ENCODE assay signal across 8 cellular contexts in genomic region chr2:32135409-32135808, GRCh38. TPM values are rescaled to one million over a fixed set of nuclear protein-coding genes. Genes with fewer than 3 reads are reported as not detected.
DNase-seq lines count a peak whose midpoint lies in the region; ATAC-seq and TF ChIP-seq lines count a peak whose summit lies in the region.

No MANE protein-coding gene starts in this region.

- WGBS in upper lobe of left lung, 2 donors: 88 to 93% methylated on average over 8 of the region's 8 CpGs

- H3K27ac Mint-ChIP-seq in CD14-positive monocyte: peak overlapping the region; percentile 46 to 85 (median 69)
- peak overlapping the region; percentile 94 for H3K27ac Mint-ChIP-seq in GM23338

- H3K4me1 ChIP-seq in GM23338 (ENCODE audit: insufficient read depth): no peaks in the 10 kb centered on the region
- no peaks in the 10 kb centered on the region for H3K4me1 ChIP-seq in upper lobe of left lung

- intact Hi-C loops in CD14-positive monocyte (cut with micrococcal nuclease): loop anchor here in 1 of 2 donors (10.0 kb wide), 1 partner anchor 71 kb away; the partner anchor contains the start of gene SPAST

- H3K9ac ChIP-seq in SK-N-MC (ENCODE audit: insufficient read length): no peak overlapping the region

- no peak for DNase-seq in CD14-positive monocyte (ENCODE audit: low spot score)
- DNase-seq in GM23338 (ENCODE audit: low spot score): peak; percentile 65
- DNase-seq in SK-N-MC (ENCODE audit: low read depth, low spot score): no peak
- DNase-seq in glomerular endothelial cell (ENCODE audit: extremely low read depth, low read depth, low spot score): peak; percentile 52
- no peak for DNase-seq in upper lobe of left lung
- no peak for DNase-seq in T-helper 9 cell

- no peaks in the 10 kb centered on the region for H3K79me2 ChIP-seq in GM23338 (replicated peaks; ENCODE audit: insufficient read depth)

- H2AFZ ChIP-seq in GM23338: no peak overlapping the region

- H3K36me3 ChIP-seq in GM23338 (ENCODE audit: insufficient read depth): no peaks in the 10 kb centered on the region
- H3K36me3 ChIP-seq in SK-N-MC (ENCODE audit: insufficient read depth, low read length): peaks cover 36% of the 10 kb centered on the region
- peaks cover 5 to 53% (median 9%) of the 10 kb centered on the region in 4 donors for H3K36me3 ChIP-seq in upper lobe of left lung

- H3K4me3 Mint-ChIP-seq in CD14-positive monocyte (no peak overlapping the region), GM23338 (no peak overlapping the region)

- no peak overlapping the region for H3K4me2 ChIP-seq in GM23338

- H3K4me3 ChIP-seq in GM23338 (no peak overlapping the region), SK-N-MC (no peak overlapping the region), upper lobe of left lung (no peak overlapping the region)

- no peak overlapping the region for H3K27ac ChIP-seq in GM23338 (ENCODE audit: low read depth)
- H3K27ac ChIP-seq in SK-N-MC: peak overlapping the region; percentile 79; the same call in 1 of the 2 replicates
- H3K27ac ChIP-seq in upper lobe of left lung: no peak overlapping the region

- peak; percentile 42 for TF ChIP-seq CTCF in CD14-positive monocyte (IDR thresholded peaks at IDR 0.05)
- TF ChIP-seq CTCF in GM23338 (conservative IDR thresholded peaks at IDR 0.05; ENCODE audit: low read depth in 2 of 2): peak in 1 of 2 experiments; percentile 49; a peak in 3 of 4 replicates
- TF ChIP-seq CTCF in upper lobe of left lung (IDR thresholded peaks at IDR 0.05): peak in 2 of 6 experiments; percentile 6 to 31

- H3K36me3 Mint-ChIP-seq in CD14-positive monocyte (peaks cover 50 to 68% of the 10 kb centered on the region in 2 donors), GM23338 (ENCODE audit: low read depth) (peaks cover 11% of the 10 kb centered on the region; the same call in 2 of the 3 replicates)

- H3K4me1 Mint-ChIP-seq in CD14-positive monocyte (peaks cover 3% of the 10 kb centered on the region), GM23338 (no peaks in the 10 kb centered on the region)

- H3F3A ChIP-seq in GM23338 (replicated peaks; ENCODE audit: low read depth): no peaks in the 10 kb centered on the region

- H4K20me1 ChIP-seq in GM23338 (replicated peaks; ENCODE audit: insufficient read depth): 0 out of 2 replicates have a peak, but pooled peaks cover 4% of the 10 kb centered on the region

- H3K9me3 ChIP-seq in SK-N-MC (ENCODE audit: low read depth, low read length) (no peaks in the 10 kb centered on the region), upper lobe of left lung (no peaks in the 10 kb centered on the region)

- peaks cover 0 to 3% (median 0%) of the 10 kb centered on the region in 7 donors for H3K9me3 Mint-ChIP-seq in CD14-positive monocyte
- H3K9me3 Mint-ChIP-seq in GM23338: no peaks in the 10 kb centered on the region

- peak; percentile 52 for ATAC-seq in GM23338
- peak; percentile 70 to 74 for ATAC-seq in upper lobe of left lung (ENCODE audit: low FRiP score in 2 of 2)
- no peak for ATAC-seq in GM21529 (IDR thresholded peaks at IDR 0.05; ENCODE audit: unreplicated experiment)
- ATAC-seq in HG03439 (IDR thresholded peaks at IDR 0.05; ENCODE audit: unreplicated experiment): no peak

- peaks cover 0 to 2% (median 1%) of the 10 kb centered on the region in 3 donors for H3K27me3 Mint-ChIP-seq in CD14-positive monocyte (ENCODE audit: low read depth in 3 of 3)
- H3K27me3 Mint-ChIP-seq in GM23338 (ENCODE audit: insufficient read depth, low read depth, poor library complexity): peaks cover 2% of the 10 kb centered on the region

- no peak for TF ChIP-seq POLR2A in upper lobe of left lung (IDR thresholded peaks at IDR 0.05)

- TF ChIP-seq EP300 in upper lobe of left lung (IDR thresholded peaks at IDR 0.05): no peak

- no peaks in the 10 kb centered on the region for H3K27me3 ChIP-seq in GM23338 (ENCODE audit: insufficient read depth)
- H3K27me3 ChIP-seq in upper lobe of left lung: no peaks in the 10 kb centered on the region

- H3K9me2 ChIP-seq in GM23338 (ENCODE audit: insufficient read depth): no peaks in the 10 kb centered on the region

TF ChIP-seq in GM23338, 12 proteins besides CTCF, POLR2A, EP300 and RAD21 (continues in another document):
- TF ChIP-seq EZH2phosphoT487 (IDR thresholded peaks at IDR 0.05; ENCODE audit: unreplicated experiment) (no peak), EZH2 (IDR thresholded peaks at IDR 0.05; ENCODE audit: low read depth, unreplicated experiment) (no peak), JUNB (IDR thresholded peaks at IDR 0.05; ENCODE audit: unreplicated experiment) (no peak), CREB1 (CRISPR knock-in tag; IDR thresholded peaks at IDR 0.05; ENCODE audit: low read depth) (no peak), ETS1 (IDR thresholded peaks at IDR 0.05) (no peak), NANOG (IDR thresholded peaks at IDR 0.05; ENCODE audit: borderline replicate concordance) (no peak), ZNF331 (CRISPR knock-in tag; IDR thresholded peaks at IDR 0.05; ENCODE audit: low read depth) (no peak), STAT1 (IDR thresholded peaks at IDR 0.05; ENCODE audit: unreplicated experiment) (no peak), POLR2AphosphoS5 (IDR thresholded peaks at IDR 0.05; ENCODE audit: low read depth) (no peak), REST (IDR thresholded peaks at IDR 0.05; ENCODE audit: unreplicated experiment) (no peak), ZNF114 (CRISPR knock-in tag; IDR thresholded peaks at IDR 0.05) (no peak)

RNA-seq across cellular contexts. Expression of gene SLC30A6, which starts 30.3 kb away (rescaled TPM):
- polyA plus RNA-seq in CD14-positive monocyte (10 to 100 TPM in 1 of 2 donors, 1 to 10 TPM in 1; 8.6 to 12.2 TPM), GM23338 (2016; fragmentation: Nextera tagmentation; extraction: Ambion mirVana) (6.7 and 7.2 TPM in 2 replicates)
- total RNA-seq in GM23338 (2014; rRNA removed; shearing (Covaris generic)): 37.5 and 41.0 TPM in 2 replicates
- total RNA-seq in glomerular endothelial cell (14.7 and 16.4 TPM in 2 replicates), upper lobe of left lung (10 to 100 TPM in 5 of 6 donors, 1 to 10 TPM in 1; 3.6 to 30.4 (median 18.7) TPM)

Comparison
In these comparisons a context has a peak if more than half of its experiments do, and no peak if none do; other contexts are left out.
1. DNase-seq: peak in GM23338 (single experiment) and glomerular endothelial cell (single experiment); none in CD14-positive monocyte (single experiment), SK-N-MC (single experiment), upper lobe of left lung (0 of 2) and T-helper 9 cell (single experiment).
2. ATAC-seq: peak in GM23338 (single experiment) and upper lobe of left lung (2 of 2); none in GM21529 (single experiment) and HG03439 (single experiment).